Comparison of ENCODE assay signal across 4 cellular contexts in the genomic region with DNA sequence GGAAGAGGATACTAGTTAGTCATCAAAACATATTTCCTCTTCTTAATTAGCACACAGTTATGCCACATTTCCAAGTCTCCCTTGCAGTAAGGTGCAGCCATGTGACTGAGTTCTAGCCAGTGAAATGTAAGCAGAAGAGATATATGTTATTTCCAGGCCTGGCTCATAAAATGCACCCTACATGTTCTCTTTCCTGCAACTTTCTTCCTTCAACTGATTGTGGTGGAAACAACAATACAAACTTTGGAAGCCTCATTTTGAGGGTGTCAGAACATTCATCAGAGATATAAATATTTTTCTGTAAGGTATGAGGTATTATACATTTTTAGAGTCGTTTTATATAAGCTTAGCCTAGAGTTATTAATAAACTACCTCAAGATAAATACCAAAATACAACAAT.
"Had no signal": no experiment of that assay in that cellular context is flagged by ENCODE, and none has a peak within 500 bp of the region (broad histone marks: within the 10 kb centered on the region; RNA-seq: fewer than 3 reads in every experiment).

No MANE protein-coding gene starts in this region.

- H3K4me3 ChIP-seq: GM23338 had no signal

- ATAC-seq: GM23338 had no signal

- DNase-seq: H9, HCEC 1CT, KG1 had no signal

- H3K4me2 ChIP-seq: GM23338 had no signal

- H2AFZ ChIP-seq: GM23338 had no signal
